In the genomic region with DNA sequence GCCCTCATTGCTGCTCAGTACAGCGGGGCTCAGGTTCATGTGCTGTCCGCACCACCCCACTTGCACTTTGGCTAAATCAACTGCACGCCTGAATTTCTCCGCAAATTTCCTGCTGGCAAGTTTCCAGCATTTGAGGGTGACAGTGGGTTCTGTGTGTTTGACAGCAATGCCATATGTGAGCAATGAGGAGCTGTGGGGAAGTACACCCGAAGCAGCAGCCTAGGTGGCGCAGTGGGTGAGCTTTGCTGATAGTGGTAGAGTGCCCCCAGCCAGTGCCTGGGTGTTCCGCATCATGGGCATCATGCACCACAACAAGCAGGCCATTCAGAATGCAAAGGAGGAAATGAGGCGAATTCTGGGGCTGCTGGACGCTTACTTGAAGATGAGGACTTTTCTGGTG, we compare ENCODE assay signal across 19 cellular contexts.
DNase-seq lines count a peak whose midpoint lies in the region; TF ChIP-seq lines count a peak whose summit lies in the region.
"Had no signal": no experiment of that assay in that cellular context is flagged by ENCODE, and none has a peak within 500 bp of the region (broad histone marks: within the 10 kb centered on the region; RNA-seq: fewer than 3 reads in every experiment).

No MANE protein-coding gene starts in this region.

- H3K27me3 ChIP-seq in endodermal cell (ENCODE audit: control insufficient read depth, insufficient read depth, low read length, poor library complexity, severe bottlenecking) = no peaks in the 10 kb centered on the region
- no peaks in the 10 kb centered on the region for H3K27me3 ChIP-seq in H7 (ENCODE audit: control insufficient read depth, insufficient read depth, low read length)

- H3K9ac ChIP-seq in endodermal cell (ENCODE audit: extremely low read depth, low read length, poor library complexity, severe bottlenecking) = no peak overlapping the region

- TF ChIP-seq CTCF in endodermal cell (conservative IDR thresholded peaks at IDR 0.05) (peak; percentile 32), coronary artery (IDR thresholded peaks at IDR 0.05) (no peak)

- no peaks in the 10 kb centered on the region for H3K36me3 ChIP-seq in endodermal cell (ENCODE audit: control insufficient read depth, insufficient read depth, low read length)
- H3K36me3 ChIP-seq in H7 (replicated peaks; ENCODE audit: control insufficient read depth, insufficient read depth, low read length) = no peaks in the 10 kb centered on the region

- H3K27me3 Mint-ChIP-seq in endodermal cell (ENCODE audit: insufficient read depth) = peaks cover 3% of the 10 kb centered on the region
- H3K27me3 Mint-ChIP-seq in T-helper 2 cell treated with Interferon-gamma antibody and Interleukin-4, amounts not matched to agents 5 μg/mL and 100 μg/mL, for 36 hours (ENCODE audit: low read depth) = no peaks in the 10 kb centered on the region
- H3K27me3 Mint-ChIP-seq: naive thymus-derived CD8-positive, alpha-beta T cell had no signal

- WGBS in endodermal cell (ENCODE audit: insufficient coverage in 1 of 2, insufficient read length in 1 of 2), 2 experiments = 90 to 95% methylated on average over 4 to 9 of the region's 9 CpGs

- no peak overlapping the region for H3K4me3 Mint-ChIP-seq in endodermal cell
- no peak overlapping the region for H3K4me3 Mint-ChIP-seq in T-helper 2 cell treated with Interferon-gamma antibody and Interleukin-4, amounts not matched to agents 5 μg/mL and 100 μg/mL, for 36 hours
- H3K4me3 Mint-ChIP-seq: activated T-helper 1 cell treated with anti-CD3 and anti-CD28 coated beads, Interleukin-12 subunit alpha, Interleukin-12 subunit beta, Interleukin-2, Interleukin-4 antibody, amounts not matched to agents 30 ng/mL and 10 ng/mL and 1 ng/mL, durations not matched to agents 14 hours and 24 hours and 36 hours; naive thymus-derived CD8-positive, alpha-beta T cell had no signal

- H3K4me1 ChIP-seq in endodermal cell (ENCODE audit: control insufficient read depth, insufficient read depth, low read length) = no peaks in the 10 kb centered on the region
- H3K4me1 ChIP-seq: psoas muscle had no signal

- DNase-seq in Ammon's horn (ENCODE audit: low spot score) (peak; percentile 2), Daoy (ENCODE audit: low read depth) (peak; percentile 9), NCI-H2171 treated with DMSO at 0.1 percent for 48 hours (lab: John Stamatoyannopoulos, UW) (peak; percentile 34), endodermal cell (peak; percentile 59), coronary artery (ENCODE audit: low spot score) (no peak), H7 (no peak)
- DNase-seq in activated CD4-positive, alpha-beta T cell treated with anti-CD3 and anti-CD28 coated beads, Interleukin-2, amount 50 U/mL, for 1 hour = no peak
- no peak for DNase-seq in T-helper 2 cell treated with Interferon-gamma antibody and Interleukin-4, amounts not matched to agents 5 μg/mL and 100 μg/mL, for 36 hours (ENCODE audit: low spot score)
- DNase-seq: activated CD4-positive, CD25-positive, alpha-beta regulatory T cell; activated CD8-positive, alpha-beta memory T cell treated with anti-CD3 and anti-CD28 coated beads for 24 hours; Kasumi-1; mammary epithelial cell; naive thymus-derived CD8-positive, alpha-beta T cell; NCI-H1694; NCI-H774; psoas muscle; stimulated activated CD4-positive, alpha-beta T cell treated with anti-CD3 and anti-CD28 coated beads, Interleukin-12 subunit alpha, Interleukin-12 subunit beta, amount 100 ng/mL, for 4 hours; T-helper 2 cell had no signal

- H3K4me1 Mint-ChIP-seq in endodermal cell = no peaks in the 10 kb centered on the region
- no peaks in the 10 kb centered on the region for H3K4me1 Mint-ChIP-seq in T-helper 2 cell treated with Interferon-gamma antibody and Interleukin-4, amounts not matched to agents 5 μg/mL and 100 μg/mL, for 36 hours (ENCODE audit: low read depth)
- H3K4me1 Mint-ChIP-seq: naive thymus-derived CD8-positive, alpha-beta T cell had no signal

- H3K27ac ChIP-seq in endodermal cell (ENCODE audit: low read depth, low read length) (no peak overlapping the region), coronary artery (no peak overlapping the region)
- H3K27ac ChIP-seq: psoas muscle had no signal

- H3K9me3 ChIP-seq in endodermal cell (ENCODE audit: control insufficient read depth, low read length) = no peaks in the 10 kb centered on the region
- H3K9me3 ChIP-seq: psoas muscle had no signal

- no peak overlapping the region for H3K27ac Mint-ChIP-seq in endodermal cell
- H3K27ac Mint-ChIP-seq in T-helper 2 cell treated with Interferon-gamma antibody and Interleukin-4, amounts not matched to agents 5 μg/mL and 100 μg/mL, for 36 hours = no peak overlapping the region
- H3K27ac Mint-ChIP-seq: activated T-helper 1 cell treated with anti-CD3 and anti-CD28 coated beads, Interleukin-12 subunit alpha, Interleukin-12 subunit beta, Interleukin-2, Interleukin-4 antibody, amounts not matched to agents 30 ng/mL and 10 ng/mL and 1 ng/mL, durations not matched to agents 14 hours and 24 hours and 36 hours; naive thymus-derived CD8-positive, alpha-beta T cell had no signal

- no peaks in the 10 kb centered on the region for H3K36me3 Mint-ChIP-seq in endodermal cell (ENCODE audit: low read depth)
- no peaks in the 10 kb centered on the region for H3K36me3 Mint-ChIP-seq in T-helper 2 cell treated with Interferon-gamma antibody and Interleukin-4, amounts not matched to agents 5 μg/mL and 100 μg/mL, for 36 hours (ENCODE audit: low read depth)

- H3K9me3 Mint-ChIP-seq in endodermal cell = no peaks in the 10 kb centered on the region
- no peaks in the 10 kb centered on the region for H3K9me3 Mint-ChIP-seq in T-helper 2 cell treated with Interferon-gamma antibody and Interleukin-4, amounts not matched to agents 5 μg/mL and 100 μg/mL, for 36 hours
- H3K9me3 Mint-ChIP-seq: activated T-helper 1 cell treated with anti-CD3 and anti-CD28 coated beads, Interleukin-12 subunit alpha, Interleukin-12 subunit beta, Interleukin-2, Interleukin-4 antibody, amounts not matched to agents 30 ng/mL and 10 ng/mL and 1 ng/mL, durations not matched to agents 14 hours and 24 hours and 36 hours; naive thymus-derived CD8-positive, alpha-beta T cell had no signal

- H3K4me3 ChIP-seq in endodermal cell (ENCODE audit: low read length) (no peak overlapping the region), coronary artery (no peak overlapping the region), H7 (ENCODE audit: insufficient read depth, low read depth, low read length) (no peak overlapping the region)
- H3K4me3 ChIP-seq: psoas muscle had no signal

Comparison
In these comparisons a context has a peak if more than half of its experiments do, and no peak if none do; other contexts are left out.
1. DNase-seq: peak in Ammon's horn (single experiment), Daoy (single experiment), NCI-H2171 treated with DMSO at 0.1 percent for 48 hours (single experiment) and endodermal cell (single experiment); none in activated CD4-positive, alpha-beta T cell treated with anti-CD3 and anti-CD28 coated beads, Interleukin-2, amount 50 U/mL, for 1 hour (single experiment), coronary artery (single experiment), H7 (single experiment) and T-helper 2 cell treated with Interferon-gamma antibody and Interleukin-4, amounts not matched to agents 5 μg/mL and 100 μg/mL, for 36 hours (single experiment).